ENCODE assay signal across 9 cellular contexts in the genomic region with DNA sequence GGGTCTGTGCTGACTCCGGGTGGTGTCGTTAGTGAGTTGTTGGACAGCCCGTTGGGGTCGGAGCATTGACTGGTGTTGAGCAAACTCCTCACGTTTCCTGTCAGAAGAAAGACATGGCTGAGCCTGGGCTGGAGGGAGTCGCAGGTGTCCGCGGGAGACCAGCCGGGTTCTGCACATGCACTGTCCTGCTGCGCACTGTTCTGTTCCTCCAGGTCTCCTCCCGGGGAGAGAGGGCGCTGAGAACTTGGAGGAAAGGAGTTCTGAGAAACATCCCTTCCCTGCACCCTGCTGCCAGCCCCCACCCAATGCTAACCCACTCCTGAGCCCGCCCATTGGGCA. TPM values are rescaled to one million over a fixed set of nuclear protein-coding genes. Genes with fewer than 3 reads are reported as not detected.
A peak's percentile ranks its signal among the peaks of the same experiment; 100 is the strongest.
DNase-seq lines count a peak whose midpoint lies in the region; ATAC-seq and TF ChIP-seq lines count a peak whose summit lies in the region.
"Had no signal": no experiment of that assay in that cellular context is flagged by ENCODE, and none has a peak within 500 bp of the region (broad histone marks: within the 10 kb centered on the region; RNA-seq: fewer than 3 reads in every experiment).

No MANE protein-coding gene starts in this region.

- H3K9me1 ChIP-seq in IMR-90 (ENCODE audit: insufficient read depth, low read length) = no peaks in the 10 kb centered on the region

- no peak overlapping the region for H3K14ac ChIP-seq in IMR-90 (replicated peaks; ENCODE audit: low read depth, low read length)

- POLR2A ChIA-PET in AG04449 (lab: Yijun Ruan, JAX) (interaction anchor here (0.7 to 1.7 kb wide), 2 partner anchors 12 to 135 kb away, joined by 3 to 4 read pairs; no protein-coding TSS in a partner anchor), IMR-90 (lab: Charles Lee; ENCODE audit: unreplicated experiment) (no interaction called here)

- peaks cover 16 to 18% of the 10 kb centered on the region in 2 experiments; a peak in 3 of 4 replicates for H3K79me1 ChIP-seq in IMR-90 (ENCODE audit: low read depth in 1 of 2, low read length in 2 of 2)

- 80% methylated on average over 1 of the region's 13 CpGs; no CpG with 5 or more reads in 1 of the 2 experiments for WGBS in IMR-90 (ENCODE audit: extremely low coverage in 2 of 2, insufficient read length in 1 of 2), 2 experiments

- intact Hi-C loops in IMR-90 (cut with micrococcal nuclease) = loop anchor here (10.0 kb wide), 1 partner anchor 336 kb away; the partner anchor contains the start of genes ATP5ME and MYL5

- peak overlapping the region; percentile 82 to 100 (median 99) for H3K27ac Mint-ChIP-seq in naive B cell

- peak overlapping the region; percentile 87 for H3K4me3 ChIP-seq in AG04449 (ENCODE audit: low read depth, low read length)
- H3K4me3 ChIP-seq in IMR-90 (ENCODE audit: insufficient read depth, low read depth, low read length) = peak overlapping the region; percentile 69
- H3K4me3 ChIP-seq in coronary artery = peak overlapping the region; percentile 85

- H3K4me3 Mint-ChIP-seq in naive B cell = peak overlapping the region; percentile 97 to 100 (median 99)

- H3K27ac ChIP-seq in IMR-90 (ENCODE audit: insufficient read depth, low read length) (no peak overlapping the region), coronary artery (peak overlapping the region; percentile 88 to 99)

- H2BK15ac ChIP-seq in IMR-90 (ENCODE audit: low read depth, low read length) = no peak overlapping the region

- no peak overlapping the region for H3K4ac ChIP-seq in IMR-90 (ENCODE audit: low read depth, low read length)

- dilution Hi-C loops in IMR-90 (cut with HindIII; ENCODE audit: low sequenced_read_pairs, unreplicated experiment) = no loop called here

- no peak overlapping the region for H3K56ac ChIP-seq in IMR-90 (ENCODE audit: extremely low read depth, insufficient read depth, low read length)

- no TSS peak for BruUV-seq in IMR-90 (replicated peaks; lab: Mats Ljungman, UMichigan)

- H4K20me1 ChIP-seq in IMR-90 (ENCODE audit: insufficient read depth, low read length) = no peaks in the 10 kb centered on the region

- H2AK5ac ChIP-seq in IMR-90 (ENCODE audit: low read depth, low read length) = no peak overlapping the region

- no peak overlapping the region for H2BK20ac ChIP-seq in IMR-90 (ENCODE audit: low read depth, low read length)

- H3K27me3 ChIP-seq in IMR-90 (ENCODE audit: control insufficient read depth, insufficient read depth, low read length) = no peaks in the 10 kb centered on the region

- H3K4me2 ChIP-seq in IMR-90 (ENCODE audit: low read depth, low read length) = peak overlapping the region; percentile 66

- TF ChIP-seq CTCF in AG04449 (IDR thresholded peaks at IDR 0.05; ENCODE audit: insufficient read depth, low read length, missing control alignments) = no peak
- no peak for TF ChIP-seq CTCF in IMR-90 (conservative IDR thresholded peaks at IDR 0.05; ENCODE audit: low read depth, low read length)
- no peak for TF ChIP-seq CTCF in coronary artery (IDR thresholded peaks at IDR 0.05)

- peaks cover 22% of the 10 kb centered on the region for H3K9me3 ChIP-seq in IMR-90 (ENCODE audit: control insufficient read depth, insufficient read depth, low read length)

- no peak overlapping the region for H2AK9ac ChIP-seq in IMR-90 (replicated peaks; ENCODE audit: low read depth, low read length, poor library complexity)

- CTCF ChIA-PET in AG04449 (lab: Yijun Ruan, JAX) (no interaction called here), IMR-90 (lab: Yijun Ruan, JAX) (no interaction called here)

- no peak overlapping the region for H3K18ac ChIP-seq in IMR-90 (ENCODE audit: low read depth, low read length)

- no peak overlapping the region for H4K5ac ChIP-seq in IMR-90 (ENCODE audit: low read depth, low read length)

- no peak overlapping the region for H2BK120ac ChIP-seq in IMR-90 (ENCODE audit: low read depth, low read length)

- TF ChIP-seq RAD21 in IMR-90 (IDR thresholded peaks at IDR 0.05; ENCODE audit: low read length) = no peak

- no peak overlapping the region for H2AFZ ChIP-seq in IMR-90 (replicated peaks; ENCODE audit: low read length, poor library complexity)

- no peak for TF ChIP-seq POLR2A in IMR-90 (IDR thresholded peaks at IDR 0.05; ENCODE audit: low read depth, low read length)

- H2BK5ac ChIP-seq in IMR-90 (ENCODE audit: low read depth, low read length, poor library complexity, severe bottlenecking) = no peak overlapping the region

- H3K4me1 ChIP-seq in IMR-90 (ENCODE audit: control insufficient read depth, insufficient read depth, low read length) = no peaks in the 10 kb centered on the region

- H3K4me1 Mint-ChIP-seq in naive B cell = peaks cover 32 to 55% (median 40%) of the 10 kb centered on the region in 3 donors

- no peaks in the 10 kb centered on the region for H3K27me3 Mint-ChIP-seq in naive B cell

- in situ Hi-C loops in IMR-90 (cut with MboI; ENCODE audit: low sequenced_read_pairs) = no loop called here

- ATAC-seq in IMR-90 (ENCODE audit: low read depth) = no peak
- no peak for ATAC-seq in naive B cell (ENCODE audit: low read depth in 2 of 2)
- no peak for ATAC-seq in HG02642 (IDR thresholded peaks at IDR 0.05; ENCODE audit: poor library complexity, unreplicated experiment)
- no peak for ATAC-seq in HG03159 (IDR thresholded peaks at IDR 0.05; ENCODE audit: unreplicated experiment)

- no peak overlapping the region for H4K91ac ChIP-seq in IMR-90 (ENCODE audit: insufficient read depth, low read depth, low read length)

- 0 out of 2 replicates have a peak overlapping the region, but pooled peaks have one; percentile 4 for H3K23ac ChIP-seq in IMR-90 (ENCODE audit: low read depth, low read length)

- H3K36me3 Mint-ChIP-seq in naive B cell = peaks cover 18 to 21% of the 10 kb centered on the region in 2 donors

- H3K36me3 ChIP-seq in IMR-90 (ENCODE audit: control insufficient read depth, insufficient read depth, low read length) = peaks cover 5% of the 10 kb centered on the region

- H4K8ac ChIP-seq in IMR-90 (ENCODE audit: low read depth in 2 of 2, low read length in 2 of 2) = no peak overlapping the region

- H3K9me3 Mint-ChIP-seq in naive B cell = peaks cover 4 to 34% (median 22%) of the 10 kb centered on the region in 7 donors

- no peak overlapping the region; the same call in 1 of the 2 replicates for H3K9ac ChIP-seq in IMR-90 (ENCODE audit: low read depth, low read length)

- no peak for DNase-seq in AG04449 (ENCODE audit: low read depth, low spot score)
- no peak for DNase-seq in IMR-90
- DNase-seq in coronary artery (ENCODE audit: low spot score) = no peak
- DNase-seq in naive B cell = peak; percentile 4
- DNase-seq in NCI-H1436 treated with DMSO at 0.1 percent for 48 hours (lab: John Stamatoyannopoulos, UW) = no peak
- no peak for DNase-seq in NCI-H2171 (lab: John Stamatoyannopoulos, UW)

TF ChIP-seq in IMR-90, 13 proteins besides CTCF, POLR2A, EP300 and RAD21:
- TF ChIP-seq NFE2L2 (IDR thresholded peaks at IDR 0.05; ENCODE audit: low read depth, low read length) = no peak
- TF ChIP-seq, protein P1, sequence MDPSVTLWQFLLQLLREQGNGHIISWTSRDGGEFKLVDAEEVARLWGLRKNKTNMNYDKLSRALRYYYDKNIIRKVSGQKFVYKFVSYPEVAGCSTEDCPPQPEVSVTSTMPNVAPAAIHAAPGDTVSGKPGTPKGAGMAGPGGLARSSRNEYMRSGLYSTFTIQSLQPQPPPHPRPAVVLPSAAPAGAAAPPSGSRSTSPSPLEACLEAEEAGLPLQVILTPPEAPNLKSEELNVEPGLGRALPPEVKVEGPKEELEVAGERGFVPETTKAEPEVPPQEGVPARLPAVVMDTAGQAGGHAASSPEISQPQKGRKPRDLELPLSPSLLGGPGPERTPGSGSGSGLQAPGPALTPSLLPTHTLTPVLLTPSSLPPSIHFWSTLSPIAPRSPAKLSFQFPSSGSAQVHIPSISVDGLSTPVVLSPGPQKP (IDR thresholded peaks at IDR 0.05; ENCODE audit: borderline replicate concordance, low read depth, low read length) = no peak
- TF ChIP-seq RCOR1 (IDR thresholded peaks at IDR 0.05; ENCODE audit: insufficient replicate concordance, low read length) = no peak
- no peak for TF ChIP-seq RFX5 (IDR thresholded peaks at IDR 0.05; ENCODE audit: low read depth, low read length)
- TF ChIP-seq BHLHE40 (IDR thresholded peaks at IDR 0.05; ENCODE audit: low read depth, low read length) = no peak
- no peak for TF ChIP-seq CHD1 (IDR thresholded peaks at IDR 0.05; ENCODE audit: low read depth, low read length)
- TF ChIP-seq MAZ (IDR thresholded peaks at IDR 0.05; ENCODE audit: borderline replicate concordance, low read depth, low read length) = no peak
- no peak for TF ChIP-seq CEBPB (IDR thresholded peaks at IDR 0.05; ENCODE audit: low read depth, low read length)
- TF ChIP-seq MXI1 (IDR thresholded peaks at IDR 0.05; ENCODE audit: borderline replicate concordance, low read depth, low read length) = no peak
- no peak for TF ChIP-seq FOS (IDR thresholded peaks at IDR 0.05; ENCODE audit: low read depth, low read length)
- no peak for TF ChIP-seq SMC3 (IDR thresholded peaks at IDR 0.05; ENCODE audit: low read depth, low read length)
- TF ChIP-seq USF2 (IDR thresholded peaks at IDR 0.05; ENCODE audit: low read depth, low read length) = no peak
- no peak for TF ChIP-seq MAFK (IDR thresholded peaks at IDR 0.05; ENCODE audit: low read depth, low read length)
TF ChIP-seq in IMR-90: peak in this region for 0.

RNA-seq across cellular contexts. Expression of gene ZNF141, which starts 1.1 kb away (rescaled TPM):
- 4.7 and 7.8 TPM in 2 replicates for total RNA-seq in IMR-90 (2012; rRNA removed)
- polyA plus RNA-seq in IMR-90 (2012; rRNA removed) = 0.86 and 1.8 TPM in 2 replicates
- polyA plus RNA-seq in IMR-90 (2012; cell fraction: cytosol; rRNA removed) = 0.20 and 0.53 TPM in 2 replicates
- 0.73 and 9.6 TPM in 2 replicates for polyA plus RNA-seq in IMR-90 (2012; cell fraction: nucleus; rRNA removed; ENCODE audit: low replicate concordance)
- 10 to 100 TPM; 11.5 to 19.1 (median 15.3) TPM for polyA plus RNA-seq in naive B cell (ENCODE audit: low read depth in 6 of 6)

RNA-seq across cellular contexts. Expression of gene ZNF732, which starts 33.5 kb away (rescaled TPM):
- under 0.01 TPM in 2 replicates for total RNA-seq in IMR-90 (2012; rRNA removed)
- not detected in 2 replicates for polyA plus RNA-seq in IMR-90 (2012; rRNA removed)
- not detected in 2 replicates for polyA plus RNA-seq in IMR-90 (2012; cell fraction: cytosol; rRNA removed)
- 0.05 TPM in 1 of 2 replicates, not detected in the other for polyA plus RNA-seq in IMR-90 (2012; cell fraction: nucleus; rRNA removed; ENCODE audit: low replicate concordance)
- under 1 TPM in 1 of 6 donors, not detected in 5; 0.37 TPM for polyA plus RNA-seq in naive B cell (ENCODE audit: low read depth in 6 of 6)
- total RNA-seq: RPMI7951 had no signal
